30 cellular contexts compared by ENCODE assay signal in genomic region chr4:31023724-31024123, GRCh38.
"Had no signal": no experiment of that assay in that cellular context is flagged by ENCODE, and none has a peak within 500 bp of the region (broad histone marks: within the 10 kb centered on the region; RNA-seq: fewer than 3 reads in every experiment).

No MANE protein-coding gene starts in this region.

- H3K9me3 ChIP-seq: adrenal gland, body of pancreas, esophagus muscularis mucosa, gastrocnemius medialis, heart left ventricle had no signal

- DNase-seq: activated B cell treated with CpG ODN at 0.5 μM for 24 hours; activated CD4-positive, alpha-beta T cell treated with anti-CD3 and anti-CD28 coated beads for 48 hours; activated CD4-positive, alpha-beta T cell treated with anti-CD3 and anti-CD28 coated beads, Interleukin-2, amount 50 U/mL, for 1 hour; activated CD4-positive, alpha-beta T cell treated with anti-CD3 and anti-CD28 coated beads, Interleukin-2, amount 50 U/mL, for 48 hours; activated CD8-positive, alpha-beta memory T cell treated with anti-CD3 and anti-CD28 coated beads for 24 hours; activated CD8-positive, alpha-beta T cell treated with anti-CD3 and anti-CD28 coated beads for 36 hours; activated effector memory CD4-positive, alpha-beta T cell treated with anti-CD3 and anti-CD28 coated beads, Interleukin-2, amount 50 U/mL, for 16 hours; activated naive CD4-positive, alpha-beta T cell treated with anti-CD3 and anti-CD28 coated beads for 36 hours; activated naive CD8-positive, alpha-beta T cell treated with anti-CD3 and anti-CD28 coated beads for 36 hours; activated naive CD8-positive, alpha-beta T cell treated with anti-CD3 and anti-CD28 coated beads, Interleukin-2, amount 50 U/mL, for 24 hours; activated T-cell treated with anti-CD3 and anti-CD28 coated beads, Interleukin-2, amount 50 U/mL, for 1 hour; activated T-cell treated with anti-CD3 and anti-CD28 coated beads, Interleukin-2, amount 50 U/mL, for 48 hours; adrenal gland; amygdala; aorta; body of pancreas; dorsolateral prefrontal cortex; effector memory CD4-positive, alpha-beta T cell; erythroblast; foreskin keratinocyte; gastrocnemius medialis; glutamatergic neuron; heart left ventricle; T-helper 1 cell; T-helper 17 cell; T1000; WERI-Rb-1 had no signal

- H3K4me1 ChIP-seq: adrenal gland, body of pancreas, foreskin keratinocyte, gastrocnemius medialis had no signal

- H3K27me3 ChIP-seq: adrenal gland, body of pancreas, esophagus muscularis mucosa, foreskin keratinocyte, gastrocnemius medialis, heart left ventricle had no signal

- H3K27ac ChIP-seq: adrenal gland, body of pancreas, coronary artery, dorsolateral prefrontal cortex, esophagus muscularis mucosa, foreskin keratinocyte, gastrocnemius medialis, WERI-Rb-1 had no signal

- H3K36me3 ChIP-seq: adrenal gland, esophagus muscularis mucosa, gastrocnemius medialis, heart left ventricle, WERI-Rb-1 had no signal

- ATAC-seq: activated CD4-positive, CD25-positive, alpha-beta regulatory T cell treated with anti-CD3 and anti-CD28 coated beads, Interleukin-2, amount 50 U/mL, for 24 hours; activated CD8-positive, alpha-beta T cell treated with anti-CD3 and anti-CD28 coated beads for 36 hours; activated naive CD8-positive, alpha-beta T cell treated with anti-CD3 and anti-CD28 coated beads, Interleukin-2, amount 50 U/mL, for 24 hours; body of pancreas; foreskin keratinocyte; gastrocnemius medialis; T-helper 17 cell had no signal

- H3K4me3 ChIP-seq: adrenal gland, body of pancreas, coronary artery, dorsolateral prefrontal cortex, esophagus muscularis mucosa, gastrocnemius medialis had no signal
